Comparison of ENCODE assay signal across 1 cellular context in genomic region chr20:2524435-2525272, GRCh38.
A peak's percentile ranks its signal among the peaks of the same experiment; 100 is the strongest.
TF ChIP-seq lines count a peak whose summit lies in the region.

No MANE protein-coding gene starts in this region.

TF ChIP-seq in H1, 55 proteins besides CTCF, POLR2A, EP300 and RAD21:
- TF ChIP-seq RXRA (IDR thresholded peaks at IDR 0.05; ENCODE audit: insufficient read depth, low read depth, low read length) (no peak), BCL11A (IDR thresholded peaks at IDR 0.05; ENCODE audit: low read depth in 2 of 2, low read length in 2 of 2) (no peak), HDAC6 (IDR thresholded peaks at IDR 0.05; ENCODE audit: low read depth, low read length) (no peak), SAP30 (IDR thresholded peaks at IDR 0.05; ENCODE audit: insufficient read depth, insufficient replicate concordance, low read length) (no peak), YY1 (IDR thresholded peaks at IDR 0.05; ENCODE audit: low read depth, low read length) (no peak), ZNF274 (IDR thresholded peaks at IDR 0.05; ENCODE audit: borderline replicate concordance, extremely low read depth, low read length) (no peak), CHD1 (IDR thresholded peaks at IDR 0.05; ENCODE audit: low read depth, low read length) (no peak), JUN (IDR thresholded peaks at IDR 0.05; ENCODE audit: low read depth, low read length) (no peak), EGR1 (IDR thresholded peaks at IDR 0.05; ENCODE audit: borderline replicate concordance, low read depth, low read length) (no peak), POLR2AphosphoS5 (IDR thresholded peaks at IDR 0.05; ENCODE audit: low read depth, low read length) (no peak), SIX5 (IDR thresholded peaks at IDR 0.05; ENCODE audit: low read depth, low read length) (no peak), TAF1 (IDR thresholded peaks at IDR 0.05; ENCODE audit: low read depth, low read length) (peak; percentile 79), CHD2 (IDR thresholded peaks at IDR 0.05; ENCODE audit: low read length) (peak; percentile 64), MAFK (IDR thresholded peaks at IDR 0.05; ENCODE audit: low read depth, low read length) (peak; percentile 23; the same call in 1 of the 2 replicates), TBP (IDR thresholded peaks at IDR 0.05; ENCODE audit: low read depth, low read length) (peak; percentile 70; the same call in 1 of the 2 replicates), ATF2 (IDR thresholded peaks at IDR 0.05; ENCODE audit: low read length) (no peak), SIN3A (conservative IDR thresholded peaks at IDR 0.05 in 1 of 2, IDR thresholded peaks at IDR 0.05 in 1 of 2; ENCODE audit: low read depth in 1 of 2, low read length in 2 of 2) (peak in 1 of 2 experiments; percentile 34; a peak in 1 of 4 replicates), CHD7 (IDR thresholded peaks at IDR 0.05; ENCODE audit: insufficient replicate concordance, low read length) (no peak), KDM5A (IDR thresholded peaks at IDR 0.05; ENCODE audit: low read length) (no peak), CBX5 (IDR thresholded peaks at IDR 0.05; ENCODE audit: low read depth, low read length) (no peak), NANOG (IDR thresholded peaks at IDR 0.05; ENCODE audit: insufficient read depth, low read depth, low read length, poor library complexity, severe bottlenecking) (no peak), SIRT6 (IDR thresholded peaks at IDR 0.05; ENCODE audit: low read length) (no peak), TCF12 (IDR thresholded peaks at IDR 0.05; ENCODE audit: low read depth, low read length) (no peak), CBX8 (IDR thresholded peaks at IDR 0.05; ENCODE audit: borderline replicate concordance, low read depth, low read length) (no peak), TAF7 (optimal IDR thresholded peaks at IDR 0.05; ENCODE audit: borderline replicate concordance, low read depth, low read length) (no peak), GABPA (IDR thresholded peaks at IDR 0.05; ENCODE audit: borderline replicate concordance, insufficient read depth, low read length) (no peak), BACH1 (IDR thresholded peaks at IDR 0.05; ENCODE audit: low read length) (no peak), TEAD4 (IDR thresholded peaks at IDR 0.05; ENCODE audit: low read depth, low read length) (0 out of 2 replicates have a peak, but pooled peaks have one; percentile 2), SRF (IDR thresholded peaks at IDR 0.05; ENCODE audit: low read depth, low read length) (no peak), SP1 (IDR thresholded peaks at IDR 0.05; ENCODE audit: low read depth, low read length) (no peak), EZH2 (IDR thresholded peaks at IDR 0.05; ENCODE audit: low read depth, low read length, severe bottlenecking) (no peak), GTF2F1 (IDR thresholded peaks at IDR 0.05; ENCODE audit: borderline replicate concordance, low read depth, low read length) (no peak), MAX (IDR thresholded peaks at IDR 0.05) (peak; percentile 37; the same call in 1 of the 2 replicates), POU5F1 (IDR thresholded peaks at IDR 0.05; ENCODE audit: low read depth, low read length) (no peak), CTBP2 (IDR thresholded peaks at IDR 0.05; ENCODE audit: borderline replicate concordance, insufficient read depth, insufficient read length, low read length) (no peak), CREB1 (IDR thresholded peaks at IDR 0.05) (no peak), SP4 (IDR thresholded peaks at IDR 0.05; ENCODE audit: low read length) (no peak), NRF1 (IDR thresholded peaks at IDR 0.05; ENCODE audit: low read depth, low read length) (no peak), SUZ12 (IDR thresholded peaks at IDR 0.05; ENCODE audit: low read length) (peak; percentile 31; the same call in 1 of the 2 replicates), E2F6 (IDR thresholded peaks at IDR 0.05) (no peak), RNF2 (IDR thresholded peaks at IDR 0.05; ENCODE audit: borderline replicate concordance, low read depth, low read length, missing control alignments, poor library complexity, severe bottlenecking) (no peak), ATF3 (IDR thresholded peaks at IDR 0.05; ENCODE audit: insufficient read depth, low read depth, low read length) (no peak), ASH2L (IDR thresholded peaks at IDR 0.05; ENCODE audit: low read length) (peak; percentile 66), HDAC2 (IDR thresholded peaks at IDR 0.05; ENCODE audit: borderline replicate concordance in 1 of 2, low read depth in 2 of 2, low read length in 2 of 2) (no peak), BRCA1 (IDR thresholded peaks at IDR 0.05; ENCODE audit: low read depth, low read length) (no peak), JUND (IDR thresholded peaks at IDR 0.05; ENCODE audit: low read length) (no peak), SP2 (IDR thresholded peaks at IDR 0.05; ENCODE audit: low read length) (no peak), RBBP5 (IDR thresholded peaks at IDR 0.05; ENCODE audit: borderline replicate concordance, low read depth, low read length) (no peak), RFX5 (IDR thresholded peaks at IDR 0.05; ENCODE audit: borderline replicate concordance, low read depth, low read length) (no peak), KDM4A (IDR thresholded peaks at IDR 0.05; ENCODE audit: low read depth, low read length, severe bottlenecking) (peak; percentile 82), CEBPB (IDR thresholded peaks at IDR 0.05; ENCODE audit: low read depth, low read length) (no peak), PHF8 (conservative IDR thresholded peaks at IDR 0.05; ENCODE audit: low read depth, low read length) (peak; percentile 59; the same call in 1 of the 2 replicates), KDM1A (IDR thresholded peaks at IDR 0.05; ENCODE audit: borderline replicate concordance, low read length) (no peak), FOSL1 (IDR thresholded peaks at IDR 0.05; ENCODE audit: insufficient read depth, low read depth, low read length) (no peak), USF2 (IDR thresholded peaks at IDR 0.05; ENCODE audit: low read length) (no peak)
